In the genomic region with DNA sequence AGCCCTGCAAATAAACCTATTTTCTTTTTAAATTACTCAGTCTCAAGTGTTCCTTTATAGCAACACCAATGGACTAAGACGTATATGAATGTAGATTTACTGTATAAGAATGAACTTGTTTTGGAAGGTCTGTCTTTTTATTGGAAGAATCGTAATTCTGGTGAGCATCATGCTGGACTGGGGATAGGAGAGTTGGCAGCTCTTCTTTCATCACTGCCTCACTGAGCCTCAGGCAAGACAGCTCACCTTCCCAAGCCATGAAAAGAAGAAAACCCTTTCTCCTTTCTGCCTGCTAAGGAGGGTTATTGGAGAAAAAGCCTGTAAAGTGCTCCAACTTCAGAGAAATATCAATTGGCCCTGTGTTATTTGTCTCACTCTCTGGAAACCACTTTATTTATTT, we compare ENCODE assay signal across 26 cellular contexts.
"Had no signal": no experiment of that assay in that cellular context is flagged by ENCODE, and none has a peak within 500 bp of the region (broad histone marks: within the 10 kb centered on the region; RNA-seq: fewer than 3 reads in every experiment).

No MANE protein-coding gene starts in this region.

- ATAC-seq: body of pancreas; gastrocnemius medialis; left cardiac atrium; left ventricle myocardium superior; stimulated activated naive CD8-positive, alpha-beta T cell treated with anti-CD3 and anti-CD28 coated beads, Interleukin-15, Interleukin-2, amounts not matched to agents 100 U/mL and 50 U/mL, for 24 hours; T-helper 17 cell had no signal

- H3K27me3 ChIP-seq: adrenal gland, body of pancreas, gastrocnemius medialis, neutrophil, right lobe of liver, testis, transverse colon had no signal

- H3K9me3 ChIP-seq: adrenal gland, body of pancreas, gastrocnemius medialis, neutrophil, right lobe of liver, testis, transverse colon had no signal

- H3K4me1 ChIP-seq: adrenal gland, body of pancreas, gastrocnemius medialis, right lobe of liver, testis had no signal

- H3K36me3 Mint-ChIP-seq: activated naive CD8-positive, alpha-beta T cell treated with anti-CD3 and anti-CD28 coated beads for 36 hours; naive B cell had no signal

- DNase-seq: activated CD4-positive, alpha-beta T cell treated with anti-CD3 and anti-CD28 coated beads for 36 hours; activated CD4-positive, alpha-beta T cell treated with anti-CD3 and anti-CD28 coated beads, Interleukin-2, amount 50 U/mL, for 48 hours; activated CD4-positive, CD25-positive, alpha-beta regulatory T cell; activated effector memory CD4-positive, alpha-beta T cell treated with anti-CD3 and anti-CD28 coated beads, Interleukin-2, amount 50 U/mL, for 16 hours; activated naive CD4-positive, alpha-beta T cell treated with anti-CD3 and anti-CD28 coated beads for 36 hours; activated naive CD8-positive, alpha-beta T cell treated with anti-CD3 and anti-CD28 coated beads for 36 hours; aorta; body of pancreas; endodermal cell; gastrocnemius medialis; glutamatergic neuron; islet precursor cell; left cardiac atrium; left ventricle myocardium superior; naive B cell; nephron progenitor cell; right lobe of liver; stimulated activated CD4-positive, alpha-beta T cell treated with anti-CD3 and anti-CD28 coated beads, Interleukin-4, amount 100 ng/mL, for 1 hour; stimulated activated naive CD8-positive, alpha-beta T cell treated with anti-CD3 and anti-CD28 coated beads, Interleukin-15, Interleukin-2, amounts not matched to agents 100 U/mL and 50 U/mL, for 24 hours; T-helper 17 cell; T1000; testis; transverse colon had no signal

- H3K9me3 Mint-ChIP-seq: activated naive CD4-positive, alpha-beta T cell treated with anti-CD3 and anti-CD28 coated beads for 36 hours; activated naive CD8-positive, alpha-beta T cell treated with anti-CD3 and anti-CD28 coated beads for 36 hours; activated T-helper 1 cell treated with anti-CD3 and anti-CD28 coated beads, Interleukin-12 subunit alpha, Interleukin-12 subunit beta, Interleukin-2, Interleukin-4 antibody, amounts not matched to agents 30 ng/mL and 10 ng/mL and 1 ng/mL, durations not matched to agents 14 hours and 24 hours and 36 hours; endodermal cell; naive B cell; nephron progenitor cell had no signal

- H3K4me3 Mint-ChIP-seq: activated naive CD4-positive, alpha-beta T cell treated with anti-CD3 and anti-CD28 coated beads for 36 hours; endodermal cell; nephron progenitor cell had no signal

- H3K27ac Mint-ChIP-seq: activated naive CD4-positive, alpha-beta T cell treated with anti-CD3 and anti-CD28 coated beads for 36 hours; endodermal cell; nephron progenitor cell had no signal

- H3K36me3 ChIP-seq: adrenal gland, gastrocnemius medialis, neutrophil, right lobe of liver, transverse colon had no signal

- H3K27me3 Mint-ChIP-seq: activated CD4-positive, alpha-beta T cell treated with anti-CD3 and anti-CD28 coated beads for 36 hours; activated naive CD8-positive, alpha-beta T cell treated with anti-CD3 and anti-CD28 coated beads for 36 hours; naive B cell had no signal

- H3K4me3 ChIP-seq: body of pancreas, gastrocnemius medialis, right lobe of liver, testis had no signal

- H3K4me1 Mint-ChIP-seq: endodermal cell, nephron progenitor cell had no signal

- H3K27ac ChIP-seq: body of pancreas, gastrocnemius medialis, neutrophil, right lobe of liver, testis had no signal
